In genomic region chrX:48919947-48920712, GRCh38 we compare ENCODE assay signal across 8 cellular contexts. TPM values are rescaled to one million over a fixed set of nuclear protein-coding genes. Genes with fewer than 3 reads are reported as not detected.
A peak's percentile ranks its signal among the peaks of the same experiment; 100 is the strongest.
DNase-seq lines count a peak whose midpoint lies in the region; ATAC-seq and TF ChIP-seq lines count a peak whose summit lies in the region.

No MANE protein-coding gene starts in this region.

- peak overlapping the region; percentile 97 for H3K27ac Mint-ChIP-seq in activated T-helper 2 cell treated with anti-CD3 and anti-CD28 coated beads, Interferon-gamma antibody, Interleukin-2, Interleukin-4, amounts not matched to agents 10 μg/mL and 5 μg/mL and 100 μg/mL, durations not matched to agents 14 hours and 24 hours and 36 hours

- peaks cover 10% of the 10 kb centered on the region for H3K79me1 ChIP-seq in mesenchymal stem cell (replicated peaks; ENCODE audit: low read length, poor library complexity, severe bottlenecking)

- H3K36me3 ChIP-seq in cardiac muscle cell (no peaks in the 10 kb centered on the region), mesenchymal stem cell (ENCODE audit: control insufficient read depth in 1 of 2, insufficient read depth in 2 of 2, low read depth in 1 of 2, low read length in 2 of 2) (peaks cover 32 to 42% of the 10 kb centered on the region in 2 experiments), tibial nerve (peaks cover 0 to 31% (median 0%) of the 10 kb centered on the region in 3 donors)

- H3K9ac ChIP-seq in mesenchymal stem cell (ENCODE audit: low read length) = no peak overlapping the region

- peaks cover 31% of the 10 kb centered on the region for H3K4me1 Mint-ChIP-seq in activated T-helper 2 cell treated with anti-CD3 and anti-CD28 coated beads, Interferon-gamma antibody, Interleukin-2, Interleukin-4, amounts not matched to agents 10 μg/mL and 5 μg/mL and 100 μg/mL, durations not matched to agents 14 hours and 24 hours and 36 hours (ENCODE audit: low read depth)

- no peak overlapping the region for H2AK5ac ChIP-seq in mesenchymal stem cell (ENCODE audit: low read length, severe bottlenecking)

- ATAC-seq in left ventricle myocardium superior (no peak), GM21723 (IDR thresholded peaks at IDR 0.05; ENCODE audit: unreplicated experiment) (no peak)

- DNase-seq in cardiac muscle cell (ENCODE audit: low read depth in 1 of 2, low spot score in 1 of 2) (no peak), left ventricle myocardium superior (no peak), mesenchymal stem cell (peak; percentile 7), tibial nerve (ENCODE audit: low spot score in 2 of 2) (no peak), GM10266 (ENCODE audit: extremely low spot score) (no peak), KG1 (lab: John Stamatoyannopoulos, UW) (no peak)
- no peak for DNase-seq in activated T-helper 2 cell treated with anti-CD3 and anti-CD28 coated beads, Interferon-gamma antibody, Interleukin-2, Interleukin-4, amounts not matched to agents 10 μg/mL and 5 μg/mL and 100 μg/mL, durations not matched to agents 14 hours and 24 hours and 36 hours (ENCODE audit: low spot score)

- peaks cover 62% of the 10 kb centered on the region for H3K36me3 Mint-ChIP-seq in activated T-helper 2 cell treated with anti-CD3 and anti-CD28 coated beads, Interferon-gamma antibody, Interleukin-2, Interleukin-4, amounts not matched to agents 10 μg/mL and 5 μg/mL and 100 μg/mL, durations not matched to agents 14 hours and 24 hours and 36 hours (ENCODE audit: low read depth)

- no peak overlapping the region for H2BK15ac ChIP-seq in mesenchymal stem cell (ENCODE audit: low read depth, poor library complexity, severe bottlenecking)

- H3K14ac ChIP-seq in mesenchymal stem cell (ENCODE audit: low read length in 2 of 2) = peak overlapping the region in 1 of 2 experiments; percentile 32

- H2BK12ac ChIP-seq in mesenchymal stem cell (ENCODE audit: low read length in 2 of 2) = no peak overlapping the region

- TF ChIP-seq CTCF in cardiac muscle cell (IDR thresholded peaks at IDR 0.05; ENCODE audit: low read depth, low read length) (no peak), tibial nerve (IDR thresholded peaks at IDR 0.05) (no peak), GM10266 (IDR thresholded peaks at IDR 0.05; ENCODE audit: control insufficient read depth, insufficient read depth, low read depth, missing control alignments) (no peak)

- peak overlapping the region; percentile 83 for H3K27ac ChIP-seq in cardiac muscle cell
- peak overlapping the region; percentile 35 for H3K27ac ChIP-seq in mesenchymal stem cell (ENCODE audit: low read length, poor library complexity, severe bottlenecking)
- H3K27ac ChIP-seq in tibial nerve = peak overlapping the region in 3 of 4 donors; percentile 90 to 92 (median 90)

- no peaks in the 10 kb centered on the region for H3K9me3 Mint-ChIP-seq in activated T-helper 2 cell treated with anti-CD3 and anti-CD28 coated beads, Interferon-gamma antibody, Interleukin-2, Interleukin-4, amounts not matched to agents 10 μg/mL and 5 μg/mL and 100 μg/mL, durations not matched to agents 14 hours and 24 hours and 36 hours

- peak overlapping the region; percentile 91 for H3K4me3 Mint-ChIP-seq in activated T-helper 2 cell treated with anti-CD3 and anti-CD28 coated beads, Interferon-gamma antibody, Interleukin-2, Interleukin-4, amounts not matched to agents 10 μg/mL and 5 μg/mL and 100 μg/mL, durations not matched to agents 14 hours and 24 hours and 36 hours (ENCODE audit: low read depth)

- no peak for TF ChIP-seq EP300 in tibial nerve (IDR thresholded peaks at IDR 0.05)

- H2BK120ac ChIP-seq in mesenchymal stem cell (ENCODE audit: low read depth, low read length) = no peak overlapping the region

- intact Hi-C loops in left ventricle myocardium superior (cut with micrococcal nuclease) = no loop called here
- intact Hi-C loops in activated T-helper 2 cell treated with anti-CD3 and anti-CD28 coated beads, Interferon-gamma antibody, Interleukin-2, Interleukin-4, amounts not matched to agents 10 μg/mL and 5 μg/mL and 100 μg/mL, durations not matched to agents 14 hours and 24 hours and 36 hours (cut with micrococcal nuclease) = loop anchor here (1.0 to 10.0 kb wide), 5 partner anchors 17 to 275 kb away; partner anchors contain the start of genes OTUD5, PQBP1, TFE3 and TIMM17B

- WGBS in mesenchymal stem cell = 63% methylated on average over 8 of the region's 8 CpGs
- 44 to 54% methylated on average over 5 to 8 of the region's 8 CpGs for WGBS in tibial nerve, 2 donors

- H3K9me3 ChIP-seq in cardiac muscle cell (ENCODE audit: low read depth) (no peaks in the 10 kb centered on the region), mesenchymal stem cell (ENCODE audit: control insufficient read depth, low read length) (no peaks in the 10 kb centered on the region), tibial nerve (no peaks in the 10 kb centered on the region)

- no peak overlapping the region for H3K23ac ChIP-seq in mesenchymal stem cell (ENCODE audit: low read length in 2 of 2)

- H2BK5ac ChIP-seq in mesenchymal stem cell (ENCODE audit: low read depth, low read length, poor library complexity, severe bottlenecking) = no peak overlapping the region

- H4K8ac ChIP-seq in mesenchymal stem cell (ENCODE audit: low read length) = no peak overlapping the region

- H3K18ac ChIP-seq in mesenchymal stem cell (ENCODE audit: low read depth in 1 of 2, low read length in 2 of 2) = peak overlapping the region in 1 of 2 experiments; percentile 48

- H3K4me1 ChIP-seq in cardiac muscle cell (ENCODE audit: low read depth) (peaks cover 7% of the 10 kb centered on the region), mesenchymal stem cell (ENCODE audit: control insufficient read depth, insufficient read depth, low read depth, low read length) (peaks cover 13% of the 10 kb centered on the region), tibial nerve (peaks cover 0 to 24% (median 2%) of the 10 kb centered on the region in 4 donors)

- H2AFZ ChIP-seq in mesenchymal stem cell (ENCODE audit: low read depth, low read length) = no peak overlapping the region

- TF ChIP-seq POLR2A in tibial nerve (IDR thresholded peaks at IDR 0.05) = no peak

- no peak overlapping the region for H3K4ac ChIP-seq in mesenchymal stem cell (ENCODE audit: low read depth in 1 of 2, low read length in 2 of 2)

- peak overlapping the region; percentile 70 for H3K4me3 ChIP-seq in cardiac muscle cell
- H3K4me3 ChIP-seq in mesenchymal stem cell (ENCODE audit: insufficient read depth in 1 of 2, low read depth in 1 of 2, low read length in 2 of 2) = no peak overlapping the region
- no peak overlapping the region for H3K4me3 ChIP-seq in tibial nerve

- no peak overlapping the region for H4K91ac ChIP-seq in mesenchymal stem cell (ENCODE audit: low read length)

- no peak overlapping the region for H3K4me2 ChIP-seq in mesenchymal stem cell (ENCODE audit: low read length, poor library complexity, severe bottlenecking)

- H3K27me3 ChIP-seq in cardiac muscle cell (no peaks in the 10 kb centered on the region), mesenchymal stem cell (ENCODE audit: control insufficient read depth in 1 of 2, insufficient read depth in 1 of 2, low read length in 2 of 2) (peaks cover 0 to 7% of the 10 kb centered on the region in 2 experiments), tibial nerve (no peaks in the 10 kb centered on the region)

- no peaks in the 10 kb centered on the region for H3K27me3 Mint-ChIP-seq in activated T-helper 2 cell treated with anti-CD3 and anti-CD28 coated beads, Interferon-gamma antibody, Interleukin-2, Interleukin-4, amounts not matched to agents 10 μg/mL and 5 μg/mL and 100 μg/mL, durations not matched to agents 14 hours and 24 hours and 36 hours (ENCODE audit: low read depth)

RNA-seq across cellular contexts. Expression of gene PIM2, which starts 1.3 kb away (rescaled TPM):
- total RNA-seq in cardiac muscle cell (18.5 and 25.2 TPM in 2 replicates), left ventricle myocardium superior (3.9 TPM), tibial nerve (1 to 10 TPM; 4.9 to 8.4 (median 6.8) TPM)
- 20.7 and 38.4 TPM in 2 replicates for polyA plus RNA-seq in cardiac muscle cell
- 313 and 315 TPM in 2 replicates for total RNA-seq in activated T-helper 2 cell treated with anti-CD3 and anti-CD28 coated beads, Interferon-gamma antibody, Interleukin-2, Interleukin-4, amounts not matched to agents 10 μg/mL and 5 μg/mL and 100 μg/mL, durations not matched to agents 14 hours and 24 hours and 36 hours
- 11.0 TPM for polyA plus RNA-seq in mesenchymal stem cell (2013, experiment 1 of 2)
- 10.8 TPM for polyA plus RNA-seq in mesenchymal stem cell (2013, experiment 2 of 2)

RNA-seq across cellular contexts. Expression of gene SLC35A2, which starts 8.7 kb away (rescaled TPM):
- total RNA-seq in cardiac muscle cell (17.3 and 22.2 TPM in 2 replicates), left ventricle myocardium superior (15.7 TPM), tibial nerve (10 to 100 TPM; 17.0 to 35.5 (median 17.1) TPM)
- 41.8 and 51.4 TPM in 2 replicates for polyA plus RNA-seq in cardiac muscle cell
- total RNA-seq in activated T-helper 2 cell treated with anti-CD3 and anti-CD28 coated beads, Interferon-gamma antibody, Interleukin-2, Interleukin-4, amounts not matched to agents 10 μg/mL and 5 μg/mL and 100 μg/mL, durations not matched to agents 14 hours and 24 hours and 36 hours = 18.3 and 21.9 TPM in 2 replicates
- polyA plus RNA-seq in mesenchymal stem cell (2013, experiment 1 of 2) = 38.4 TPM
- polyA plus RNA-seq in mesenchymal stem cell (2013, experiment 2 of 2) = 38.1 TPM

RNA-seq across cellular contexts. Expression of gene PQBP1, which starts 22.4 kb away (rescaled TPM):
- total RNA-seq in cardiac muscle cell = 62.8 and 74.8 TPM in 2 replicates
- polyA plus RNA-seq in cardiac muscle cell = 75.3 and 114 TPM in 2 replicates
- total RNA-seq in left ventricle myocardium superior = 64.5 TPM
- total RNA-seq in activated T-helper 2 cell treated with anti-CD3 and anti-CD28 coated beads, Interferon-gamma antibody, Interleukin-2, Interleukin-4, amounts not matched to agents 10 μg/mL and 5 μg/mL and 100 μg/mL, durations not matched to agents 14 hours and 24 hours and 36 hours = 97.3 and 103 TPM in 2 replicates
- 69.7 TPM for polyA plus RNA-seq in mesenchymal stem cell (2013, experiment 1 of 2)
- polyA plus RNA-seq in mesenchymal stem cell (2013, experiment 2 of 2) = 66.1 TPM
- total RNA-seq in tibial nerve = 10 to 100 TPM; 40.4 to 60.3 (median 48.7) TPM

RNA-seq across cellular contexts. Expression of gene TIMM17B, which starts 22.6 kb away (rescaled TPM):
- total RNA-seq in cardiac muscle cell (127 and 152 TPM in 2 replicates), left ventricle myocardium superior (77.9 TPM), tibial nerve (10 to 100 TPM; 42.0 to 66.6 (median 47.1) TPM)
- 219 and 264 TPM in 2 replicates for polyA plus RNA-seq in cardiac muscle cell
- total RNA-seq in activated T-helper 2 cell treated with anti-CD3 and anti-CD28 coated beads, Interferon-gamma antibody, Interleukin-2, Interleukin-4, amounts not matched to agents 10 μg/mL and 5 μg/mL and 100 μg/mL, durations not matched to agents 14 hours and 24 hours and 36 hours = 66.2 and 71.6 TPM in 2 replicates
- 43.8 TPM for polyA plus RNA-seq in mesenchymal stem cell (2013, experiment 1 of 2)
- 44.4 TPM for polyA plus RNA-seq in mesenchymal stem cell (2013, experiment 2 of 2)

RNA-seq across cellular contexts. Expression of gene OTUD5, which starts 37.3 kb away (rescaled TPM):
- total RNA-seq in cardiac muscle cell = 40.2 and 56.6 TPM in 2 replicates
- polyA plus RNA-seq in cardiac muscle cell = 47.8 and 55.6 TPM in 2 replicates
- 18.9 TPM for total RNA-seq in left ventricle myocardium superior
- 73.9 and 77.9 TPM in 2 replicates for total RNA-seq in activated T-helper 2 cell treated with anti-CD3 and anti-CD28 coated beads, Interferon-gamma antibody, Interleukin-2, Interleukin-4, amounts not matched to agents 10 μg/mL and 5 μg/mL and 100 μg/mL, durations not matched to agents 14 hours and 24 hours and 36 hours
- polyA plus RNA-seq in mesenchymal stem cell (2013, experiment 1 of 2) = 44.5 TPM
- polyA plus RNA-seq in mesenchymal stem cell (2013, experiment 2 of 2) = 44.0 TPM
- 10 to 100 TPM; 39.8 to 79.2 (median 51.6) TPM for total RNA-seq in tibial nerve

Comparison
In these comparisons a context has a peak if more than half of its experiments do, and no peak if none do; other contexts are left out.
1. H3K27ac ChIP-seq: peak in every context shown above with its lines; median percentile 90 in tibial nerve; 83 in cardiac muscle cell; 35 in mesenchymal stem cell.
2. RNA of gene PIM2, which starts 1.3 kb away (total RNA-seq): 313 to 315 TPM in activated T-helper 2 cell treated with anti-CD3 and anti-CD28 coated beads, Interferon-gamma antibody, Interleukin-2, Interleukin-4, amounts not matched to agents 10 μg/mL and 5 μg/mL and 100 μg/mL, durations not matched to agents 14 hours and 24 hours and 36 hours; 18.5 to 25.2 TPM in cardiac muscle cell, 4.9 to 8.4 TPM in tibial nerve and 3.9 TPM in left ventricle myocardium superior (single experiment); every median in the first group is over 10 times any median in the second.